In the genomic region with DNA sequence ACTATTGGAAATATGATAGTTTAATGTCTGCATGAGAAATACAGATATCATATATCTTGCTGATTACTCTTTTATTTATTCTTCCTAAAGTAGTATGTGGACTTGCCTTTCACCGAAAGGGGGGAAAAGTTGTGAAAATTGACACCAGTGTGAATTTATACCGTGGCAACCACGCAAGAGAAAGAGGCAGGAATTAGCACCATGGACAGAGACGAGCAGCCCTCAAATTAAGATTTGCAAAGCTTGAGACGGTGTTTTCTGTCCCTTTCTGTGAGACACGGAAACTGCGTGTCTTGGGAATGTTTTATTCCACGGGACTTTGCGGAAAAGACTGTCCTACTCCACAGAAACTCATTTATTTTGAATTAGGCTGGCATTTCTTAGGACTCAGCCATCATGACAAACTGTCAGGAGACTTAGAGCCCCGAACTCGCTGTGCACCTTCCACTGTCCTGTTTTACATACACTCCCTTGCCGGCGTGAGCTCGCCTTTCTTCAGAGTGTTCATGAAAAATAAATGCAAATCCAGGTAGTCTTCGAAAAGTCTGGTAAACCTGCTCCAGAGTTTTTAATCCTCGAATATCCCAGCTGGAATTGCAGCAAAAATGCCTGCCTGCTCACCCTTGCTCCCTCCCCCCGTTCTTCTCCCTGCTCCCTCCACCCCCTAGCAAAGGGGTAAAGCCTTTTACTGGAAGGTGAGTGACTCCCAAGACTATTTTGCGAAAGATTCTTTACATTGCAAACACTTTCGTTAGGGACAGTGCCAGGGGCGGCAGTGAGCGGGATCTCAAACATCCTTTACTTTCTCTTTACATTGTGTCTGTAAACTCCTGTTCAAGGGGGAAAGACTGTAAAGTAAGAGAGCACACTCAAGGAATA, we compare ENCODE assay signal across 14 cellular contexts. TPM values are rescaled to one million over a fixed set of nuclear protein-coding genes. Genes with fewer than 3 reads are reported as not detected.
DNase-seq lines count a peak whose midpoint lies in the region; ATAC-seq and TF ChIP-seq lines count a peak whose summit lies in the region.
"Had no signal": no experiment of that assay in that cellular context is flagged by ENCODE, and none has a peak within 500 bp of the region (broad histone marks: within the 10 kb centered on the region; RNA-seq: fewer than 3 reads in every experiment).

No MANE protein-coding gene starts in this region.

- H3K4me1 Mint-ChIP-seq in GM23338: peaks cover 23% of the 10 kb centered on the region
- peaks cover 20% of the 10 kb centered on the region for H3K4me1 Mint-ChIP-seq in endothelial cell (ENCODE audit: unreplicated experiment)
- H3K4me1 Mint-ChIP-seq in osteocyte (ENCODE audit: unreplicated experiment): peaks cover 2% of the 10 kb centered on the region
- H3K4me1 Mint-ChIP-seq: activated CD4-positive, alpha-beta memory T cell treated with anti-CD3 and anti-CD28 coated beads, Interleukin-2, amount 10 ng/mL, durations not matched to agents 7 days and 5 days had no signal

- H3K23ac ChIP-seq in mesenchymal stem cell (ENCODE audit: low read length in 2 of 2): no peak overlapping the region

- no peaks in the 10 kb centered on the region for H3K9me3 ChIP-seq in mesenchymal stem cell (ENCODE audit: control insufficient read depth, low read length)
- H3K9me3 ChIP-seq in MG63: no peaks in the 10 kb centered on the region

- no peak overlapping the region for H4K8ac ChIP-seq in mesenchymal stem cell (ENCODE audit: low read length)

- no peak overlapping the region for H2BK120ac ChIP-seq in mesenchymal stem cell (ENCODE audit: low read depth, low read length)

- H3K36me3 Mint-ChIP-seq in GM23338 (ENCODE audit: low read depth): no peaks in the 10 kb centered on the region
- no peaks in the 10 kb centered on the region for H3K36me3 Mint-ChIP-seq in endothelial cell (ENCODE audit: low read depth, unreplicated experiment)
- no peaks in the 10 kb centered on the region for H3K36me3 Mint-ChIP-seq in osteocyte (ENCODE audit: unreplicated experiment)

- H3K36me3 ChIP-seq in GM23338 (ENCODE audit: insufficient read depth): no peaks in the 10 kb centered on the region
- no peaks in the 10 kb centered on the region for H3K36me3 ChIP-seq in mesenchymal stem cell (ENCODE audit: control insufficient read depth in 1 of 2, insufficient read depth in 2 of 2, low read depth in 1 of 2, low read length in 2 of 2)
- H3K36me3 ChIP-seq in MG63: no peaks in the 10 kb centered on the region

- H3K9ac ChIP-seq in mesenchymal stem cell (ENCODE audit: low read length): no peak overlapping the region

- peak overlapping the region; percentile 73 for H3K4me3 ChIP-seq in GM23338
- H3K4me3 ChIP-seq in mesenchymal stem cell (ENCODE audit: insufficient read depth in 1 of 2, low read depth in 1 of 2, low read length in 2 of 2): no peak overlapping the region
- no peak overlapping the region for H3K4me3 ChIP-seq in MG63
- H3K4me3 ChIP-seq: lung, SK-N-MC had no signal

- H2BK12ac ChIP-seq in mesenchymal stem cell (ENCODE audit: low read length in 2 of 2): no peak overlapping the region

- no peak overlapping the region for H3K27ac ChIP-seq in GM23338 (ENCODE audit: low read depth)
- H3K27ac ChIP-seq in mesenchymal stem cell (ENCODE audit: low read length, poor library complexity, severe bottlenecking): no peak overlapping the region
- H3K27ac ChIP-seq: SK-N-MC had no signal

- H3K18ac ChIP-seq in mesenchymal stem cell (ENCODE audit: low read depth in 1 of 2, low read length in 2 of 2): no peak overlapping the region

- H3K4me3 Mint-ChIP-seq in GM23338: peak overlapping the region; percentile 82
- peak overlapping the region; percentile 90 for H3K4me3 Mint-ChIP-seq in endothelial cell (ENCODE audit: unreplicated experiment)
- no peak overlapping the region for H3K4me3 Mint-ChIP-seq in osteocyte (ENCODE audit: unreplicated experiment)
- H3K4me3 Mint-ChIP-seq: activated CD4-positive, alpha-beta memory T cell treated with anti-CD3 and anti-CD28 coated beads, Interleukin-2, amount 10 ng/mL, durations not matched to agents 7 days and 5 days; activated naive CD8-positive, alpha-beta T cell; CD4-positive, alpha-beta T cell had no signal

- H4K20me1 ChIP-seq in GM23338 (replicated peaks; ENCODE audit: insufficient read depth): peaks cover 5% of the 10 kb centered on the region

- DNase-seq in GM23338 (ENCODE audit: low spot score) (peak; percentile 75), NCI-H526 treated with DMSO at 0.1 percent for 48 hours (lab: John Stamatoyannopoulos, UW) (peak; percentile 21), endothelial cell (ENCODE audit: low spot score) (peak; percentile 59), mesenchymal stem cell (peak; percentile 40), SW480 (ENCODE audit: low spot score) (no peak), MG63 (no peak), NCI-H1105 (lab: John Stamatoyannopoulos, UW) (no peak), osteocyte (ENCODE audit: extremely low spot score, unreplicated experiment) (no peak)
- DNase-seq: activated CD4-positive, alpha-beta memory T cell treated with anti-CD3 and anti-CD28 coated beads, Interleukin-2, amount 10 ng/mL, durations not matched to agents 7 days and 5 days; CD4-positive, alpha-beta T cell had no signal

- no peak overlapping the region for H3K4ac ChIP-seq in mesenchymal stem cell (ENCODE audit: low read depth in 1 of 2, low read length in 2 of 2)

- no peaks in the 10 kb centered on the region for H3K79me1 ChIP-seq in mesenchymal stem cell (replicated peaks; ENCODE audit: low read length, poor library complexity, severe bottlenecking)

- H3K27me3 Mint-ChIP-seq in GM23338 (ENCODE audit: insufficient read depth, low read depth, poor library complexity) (peaks cover 30% of the 10 kb centered on the region), endothelial cell (ENCODE audit: unreplicated experiment) (peaks cover 3% of the 10 kb centered on the region), osteocyte (ENCODE audit: unreplicated experiment) (peaks cover 41% of the 10 kb centered on the region)

- H3K27me3 ChIP-seq in GM23338 (ENCODE audit: insufficient read depth): peaks cover 79% of the 10 kb centered on the region
- peaks cover 34 to 38% of the 10 kb centered on the region in 2 experiments for H3K27me3 ChIP-seq in mesenchymal stem cell (ENCODE audit: control insufficient read depth in 1 of 2, insufficient read depth in 1 of 2, low read length in 2 of 2)
- H3K27me3 ChIP-seq in MG63: no peaks in the 10 kb centered on the region

- no peak overlapping the region for H2AFZ ChIP-seq in GM23338
- no peak overlapping the region for H2AFZ ChIP-seq in mesenchymal stem cell (ENCODE audit: low read depth, low read length)

- 3% methylated on average over 20 of the region's 21 CpGs for WGBS in mesenchymal stem cell

- no peak overlapping the region for H2BK5ac ChIP-seq in mesenchymal stem cell (ENCODE audit: low read depth, low read length, poor library complexity, severe bottlenecking)

- H2AK5ac ChIP-seq in mesenchymal stem cell (ENCODE audit: low read length, severe bottlenecking): no peak overlapping the region

- H2BK15ac ChIP-seq in mesenchymal stem cell (ENCODE audit: low read depth, poor library complexity, severe bottlenecking): no peak overlapping the region

- TF ChIP-seq CTCF in GM23338 (conservative IDR thresholded peaks at IDR 0.05; ENCODE audit: low read depth in 2 of 2) (no peak), endothelial cell (IDR thresholded peaks at IDR 0.05; ENCODE audit: unreplicated experiment) (no peak), osteocyte (IDR thresholded peaks at IDR 0.05) (no peak)

- peak; percentile 4; the same call in 1 of the 3 replicates for ATAC-seq in GM23338
- ATAC-seq: sciatic nerve had no signal

- no peak overlapping the region for H3K14ac ChIP-seq in mesenchymal stem cell (ENCODE audit: low read length in 2 of 2)

- H3K9me2 ChIP-seq in GM23338 (ENCODE audit: insufficient read depth): no peaks in the 10 kb centered on the region

- peaks cover 10% of the 10 kb centered on the region; the same call in 1 of the 2 replicates for H3K79me2 ChIP-seq in GM23338 (replicated peaks; ENCODE audit: insufficient read depth)

- peak overlapping the region; percentile 90 for H3K4me2 ChIP-seq in GM23338
- H3K4me2 ChIP-seq in mesenchymal stem cell (ENCODE audit: low read length, poor library complexity, severe bottlenecking): no peak overlapping the region

- H3K4me1 ChIP-seq in GM23338 (ENCODE audit: insufficient read depth) (peaks cover 53% of the 10 kb centered on the region), mesenchymal stem cell (ENCODE audit: control insufficient read depth, insufficient read depth, low read depth, low read length) (peaks cover 8% of the 10 kb centered on the region)

- H3K9me3 Mint-ChIP-seq in GM23338: no peaks in the 10 kb centered on the region
- no peaks in the 10 kb centered on the region for H3K9me3 Mint-ChIP-seq in endothelial cell (ENCODE audit: unreplicated experiment)
- no peaks in the 10 kb centered on the region for H3K9me3 Mint-ChIP-seq in osteocyte (ENCODE audit: unreplicated experiment)
- H3K9me3 Mint-ChIP-seq: activated CD4-positive, alpha-beta memory T cell treated with anti-CD3 and anti-CD28 coated beads, Interleukin-2, amount 10 ng/mL, durations not matched to agents 7 days and 5 days had no signal

- H3K27ac Mint-ChIP-seq in GM23338 (no peak overlapping the region), endothelial cell (ENCODE audit: unreplicated experiment) (no peak overlapping the region), osteocyte (ENCODE audit: unreplicated experiment) (no peak overlapping the region)
- H3K27ac Mint-ChIP-seq: activated CD4-positive, alpha-beta memory T cell treated with anti-CD3 and anti-CD28 coated beads, Interleukin-2, amount 10 ng/mL, durations not matched to agents 7 days and 5 days; activated naive CD8-positive, alpha-beta T cell; CD4-positive, alpha-beta T cell had no signal

- no peak overlapping the region for H4K91ac ChIP-seq in mesenchymal stem cell (ENCODE audit: low read length)

- H3F3A ChIP-seq in GM23338 (replicated peaks; ENCODE audit: low read depth): no peaks in the 10 kb centered on the region; the same call in 1 of the 2 replicates

TF ChIP-seq in GM23338, 12 proteins besides CTCF, POLR2A, EP300 and RAD21 (continues in another document):
- no peak for TF ChIP-seq ZNF331 (CRISPR knock-in tag; IDR thresholded peaks at IDR 0.05; ENCODE audit: low read depth)

RNA-seq across cellular contexts. Expression of gene ELAVL2, which starts 3.8 kb away (rescaled TPM):
- 39.0 and 42.4 TPM in 2 replicates for total RNA-seq in GM23338 (2014; rRNA removed; shearing (Covaris generic))
- polyA plus RNA-seq in GM23338 (2016; fragmentation: Nextera tagmentation; extraction: Ambion mirVana): 15.3 and 18.6 TPM in 2 replicates
- total RNA-seq in endothelial cell (ENCODE audit: unreplicated experiment) (10.3 TPM), osteocyte (0.51 and 1.1 TPM in 2 replicates)
- polyA plus RNA-seq in mesenchymal stem cell (2013, experiment 1 of 2): 0.04 TPM
- 0.03 TPM for polyA plus RNA-seq in mesenchymal stem cell (2013, experiment 2 of 2)
- total RNA-seq in MG63 (2014; rRNA removed; shearing (Covaris generic); ENCODE audit: low replicate concordance): not detected in 2 replicates
- total RNA-seq: activated CD4-positive, alpha-beta memory T cell treated with anti-CD3 and anti-CD28 coated beads, Interleukin-2, amount 10 ng/mL, durations not matched to agents 7 days and 5 days; CD4-positive, alpha-beta T cell had no signal

Comparison
In these comparisons a context has a peak if more than half of its experiments do, and no peak if none do; other contexts are left out.
1. DNase-seq: peak in GM23338 (single experiment), NCI-H526 treated with DMSO at 0.1 percent for 48 hours (single experiment), endothelial cell (single experiment) and mesenchymal stem cell (single experiment); none in SW480 (single experiment), MG63 (single experiment), NCI-H1105 (single experiment) and osteocyte (single experiment).